In the genomic region with DNA sequence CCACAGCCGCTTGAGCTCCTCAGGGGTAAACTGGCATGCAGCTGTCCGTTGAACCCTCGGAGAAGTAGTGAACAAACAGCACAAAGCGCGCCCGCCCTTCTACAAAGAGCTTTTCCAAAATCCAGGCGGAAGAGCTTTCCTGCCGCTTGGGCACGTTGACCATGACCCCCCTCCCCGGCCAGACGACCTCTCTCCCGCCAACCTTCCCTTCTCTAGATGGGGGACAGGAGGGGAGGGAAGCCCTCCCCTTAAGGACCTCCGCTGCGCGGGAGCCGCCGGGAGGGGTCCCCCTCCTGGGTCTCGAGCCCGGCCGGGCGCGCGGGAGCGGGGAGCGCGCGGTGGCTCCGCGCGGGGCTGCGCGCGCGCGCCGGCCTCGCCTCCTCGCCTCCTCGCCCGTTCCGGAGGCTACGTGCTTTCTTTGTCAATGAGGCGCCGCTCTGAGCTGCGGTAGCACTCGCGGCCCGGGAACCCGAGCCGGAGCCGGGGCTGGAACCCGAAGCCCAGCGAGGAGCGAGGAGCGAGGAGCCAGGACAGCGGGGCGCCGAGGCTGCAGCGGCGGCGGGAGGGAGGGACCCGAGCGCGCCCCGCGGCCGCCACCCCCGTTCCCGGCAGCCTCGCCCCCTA, we compare ENCODE assay signal across 9 cellular contexts. TPM values are rescaled to one million over a fixed set of nuclear protein-coding genes. Genes with fewer than 3 reads are reported as not detected.
DNase-seq lines count a peak whose midpoint lies in the region; ATAC-seq and TF ChIP-seq lines count a peak whose summit lies in the region.
"Had no signal": no experiment of that assay in that cellular context is flagged by ENCODE, and none has a peak within 500 bp of the region (broad histone marks: within the 10 kb centered on the region; RNA-seq: fewer than 3 reads in every experiment).

Gene KIAA1549L (plus strand): TSS at position 421 of the 624 bp plus-strand sequence.

- peak within 1 kb of the TSS; percentile 70; the same call in 1 of the 2 replicates for H4K91ac ChIP-seq in IMR-90 (ENCODE audit: insufficient read depth, low read depth, low read length)

- H3K27me3 ChIP-seq in GM06990 (replicated peaks; ENCODE audit: control insufficient read depth, insufficient read depth, low read length) = no peaks in the 10 kb centered on the region
- H3K27me3 ChIP-seq in IMR-90 (ENCODE audit: control insufficient read depth, insufficient read depth, low read length) = peaks cover 2% of the 10 kb centered on the region; the same call in 1 of the 2 replicates
- H3K27me3 ChIP-seq in ascending aorta = no peaks in the 10 kb centered on the region

- no peak for TF ChIP-seq RAD21 in IMR-90 (IDR thresholded peaks at IDR 0.05; ENCODE audit: low read length)

- ATAC-seq in IMR-90 (ENCODE audit: low read depth) = peak; percentile 52
- no peak for ATAC-seq in natural killer cell

- peaks cover 4 to 46% of the 10 kb centered on the region in 2 experiments; a peak in 2 of 4 replicates for H3K79me1 ChIP-seq in IMR-90 (ENCODE audit: low read depth in 1 of 2, low read length in 2 of 2)

- BruUV-seq in IMR-90 (replicated peaks; lab: Mats Ljungman, UMichigan) = no TSS peak

- H3K27ac ChIP-seq in IMR-90 (ENCODE audit: insufficient read depth, low read length) = peak within 1 kb of the TSS; percentile 4; the same call in 1 of the 2 replicates
- H3K27ac ChIP-seq in ascending aorta = no peak within 1 kb of the TSS
- no peak within 1 kb of the TSS for H3K27ac ChIP-seq in temporal lobe (ENCODE audit: low read depth, low read length)
- H3K27ac ChIP-seq: VCaP had no signal

- dilution Hi-C loops in IMR-90 (cut with HindIII; ENCODE audit: low sequenced_read_pairs, unreplicated experiment) = no loop called here

- peak within 1 kb of the TSS; percentile 91 for H2AFZ ChIP-seq in IMR-90 (replicated peaks; ENCODE audit: low read length, poor library complexity)

- peak within 1 kb of the TSS; percentile 89 for H3K4me2 ChIP-seq in IMR-90 (ENCODE audit: low read depth, low read length)

- H2BK5ac ChIP-seq in IMR-90 (ENCODE audit: low read depth, low read length, poor library complexity, severe bottlenecking) = no peak within 1 kb of the TSS

- CTCF ChIA-PET in IMR-90 (lab: Yijun Ruan, JAX) = no interaction called here

- H3K9me3 Mint-ChIP-seq in natural killer cell = no peaks in the 10 kb centered on the region

- H3K9me3 ChIP-seq in IMR-90 (ENCODE audit: control insufficient read depth, insufficient read depth, low read length) (no peaks in the 10 kb centered on the region), ascending aorta (no peaks in the 10 kb centered on the region)

- peaks cover 34 to 43% of the 10 kb centered on the region in 2 donors for H3K27me3 Mint-ChIP-seq in natural killer cell (ENCODE audit: low read depth in 2 of 2)

- peak within 1 kb of the TSS; percentile 1; the same call in 1 of the 2 replicates for H2AK5ac ChIP-seq in IMR-90 (ENCODE audit: low read depth, low read length)

- H2BK120ac ChIP-seq in IMR-90 (ENCODE audit: low read depth, low read length) = peak within 1 kb of the TSS; percentile 69; the same call in 1 of the 2 replicates

- H3K36me3 Mint-ChIP-seq in natural killer cell = no peaks in the 10 kb centered on the region

- H3K23ac ChIP-seq in IMR-90 (ENCODE audit: low read depth, low read length) = peak within 1 kb of the TSS; percentile 89

- peak within 1 kb of the TSS; percentile 64 for H3K4me3 ChIP-seq in GM06990 (replicated peaks; ENCODE audit: low read depth, low read length)
- peak within 1 kb of the TSS; percentile 82 for H3K4me3 ChIP-seq in IMR-90 (ENCODE audit: insufficient read depth, low read depth, low read length)
- H3K4me3 ChIP-seq in ascending aorta = peak within 1 kb of the TSS; percentile 49 to 70

- H3K4me1 Mint-ChIP-seq in natural killer cell = no peaks in the 10 kb centered on the region

- H3K36me3 ChIP-seq in GM06990 (ENCODE audit: control insufficient read depth, insufficient read depth, low read length) = no peaks in the 10 kb centered on the region
- no peaks in the 10 kb centered on the region for H3K36me3 ChIP-seq in IMR-90 (ENCODE audit: control insufficient read depth, insufficient read depth, low read length)
- H3K36me3 ChIP-seq in ascending aorta = no peaks in the 10 kb centered on the region

- no peak within 1 kb of the TSS for H4K5ac ChIP-seq in IMR-90 (ENCODE audit: low read depth, low read length)

- H4K20me1 ChIP-seq in IMR-90 (ENCODE audit: insufficient read depth, low read length) = 0 out of 2 replicates have a peak, but pooled peaks cover 4% of the 10 kb centered on the region

- 3% methylated on average over 48 of the region's 70 CpGs; no CpG with 5 or more reads in 1 of the 2 experiments for WGBS in IMR-90 (ENCODE audit: extremely low coverage in 2 of 2, insufficient read length in 1 of 2), 2 experiments

- H3K14ac ChIP-seq in IMR-90 (replicated peaks; ENCODE audit: low read depth, low read length) = no peak within 1 kb of the TSS; the same call in none of the 2 replicates

- POLR2A ChIA-PET in IMR-90 (lab: Charles Lee; ENCODE audit: unreplicated experiment) = no interaction called here

- H2AK9ac ChIP-seq in IMR-90 (replicated peaks; ENCODE audit: low read depth, low read length, poor library complexity) = peak within 1 kb of the TSS; percentile 62

- no peak within 1 kb of the TSS for H3K4me3 Mint-ChIP-seq in natural killer cell

- H3K27ac Mint-ChIP-seq in natural killer cell = no peak within 1 kb of the TSS

- no peak for TF ChIP-seq CTCF in GM06990 (IDR thresholded peaks at IDR 0.05; ENCODE audit: insufficient read depth, low read length, poor library complexity, severe bottlenecking)
- no peak for TF ChIP-seq CTCF in IMR-90 (conservative IDR thresholded peaks at IDR 0.05; ENCODE audit: low read depth, low read length)
- TF ChIP-seq CTCF in ascending aorta (IDR thresholded peaks at IDR 0.05) = no peak
- TF ChIP-seq CTCF in natural killer cell (IDR thresholded peaks at IDR 0.05) = no peak

- DNase-seq in GM06990 (ENCODE audit: extremely low read depth, insufficient read length) (peak; percentile 37), IMR-90 (peak; percentile 28), ascending aorta (ENCODE audit: low spot score in 2 of 2) (no peak), iris pigment epithelial cell (ENCODE audit: low read depth) (peak; percentile 31), LoVo (ENCODE audit: low spot score) (no peak), natural killer cell (no peak)
- DNase-seq in activated CD8-positive, alpha-beta memory T cell treated with anti-CD3 and anti-CD28 coated beads, Interleukin-2, amount 50 U/mL, for 48 hours = no peak

- no peak within 1 kb of the TSS; the same call in 2 of the 3 replicates for H2BK15ac ChIP-seq in IMR-90 (ENCODE audit: low read depth, low read length)

- no peak for TF ChIP-seq POLR2A in IMR-90 (IDR thresholded peaks at IDR 0.05; ENCODE audit: low read depth, low read length)

- peak within 1 kb of the TSS; percentile 38 for H3K4ac ChIP-seq in IMR-90 (ENCODE audit: low read depth, low read length)

- H3K56ac ChIP-seq in IMR-90 (ENCODE audit: extremely low read depth, insufficient read depth, low read length) = no peak within 1 kb of the TSS

- H3K4me1 ChIP-seq in IMR-90 (ENCODE audit: control insufficient read depth, insufficient read depth, low read length) = peaks cover 5% of the 10 kb centered on the region
- peaks cover 0 to 4% of the 10 kb centered on the region in 2 donors for H3K4me1 ChIP-seq in ascending aorta

- peak within 1 kb of the TSS; percentile 53; the same call in 1 of the 2 replicates for H2BK20ac ChIP-seq in IMR-90 (ENCODE audit: low read depth, low read length)

- H4K8ac ChIP-seq in IMR-90 (ENCODE audit: low read depth in 2 of 2, low read length in 2 of 2) = peak within 1 kb of the TSS in 1 of 2 experiments; percentile 45; a peak in 1 of 4 replicates

- in situ Hi-C loops in IMR-90 (cut with MboI; ENCODE audit: low sequenced_read_pairs) = no loop called here

- intact Hi-C loops in IMR-90 (cut with micrococcal nuclease) = no loop called here
- intact Hi-C loops in ascending aorta (cut with DNase I) = no loop called here
- intact Hi-C loops in natural killer cell (cut with micrococcal nuclease) = no loop called here

- H3K9me1 ChIP-seq in IMR-90 (ENCODE audit: insufficient read depth, low read length) = peaks cover 7% of the 10 kb centered on the region

- no peak within 1 kb of the TSS for H3K18ac ChIP-seq in IMR-90 (ENCODE audit: low read depth, low read length)

- H3K9ac ChIP-seq in IMR-90 (ENCODE audit: low read depth, low read length) = peak within 1 kb of the TSS; percentile 52; the same call in 1 of the 2 replicates

TF ChIP-seq in IMR-90, 13 proteins besides CTCF, POLR2A, EP300 and RAD21 (continues in another document):
- TF ChIP-seq MAZ (IDR thresholded peaks at IDR 0.05; ENCODE audit: borderline replicate concordance, low read depth, low read length) (no peak), CHD1 (IDR thresholded peaks at IDR 0.05; ENCODE audit: low read depth, low read length) (no peak), FOS (IDR thresholded peaks at IDR 0.05; ENCODE audit: low read depth, low read length) (no peak), RCOR1 (IDR thresholded peaks at IDR 0.05; ENCODE audit: insufficient replicate concordance, low read length) (no peak), SMC3 (IDR thresholded peaks at IDR 0.05; ENCODE audit: low read depth, low read length) (no peak), BHLHE40 (IDR thresholded peaks at IDR 0.05; ENCODE audit: low read depth, low read length) (no peak), CEBPB (IDR thresholded peaks at IDR 0.05; ENCODE audit: low read depth, low read length) (no peak), MXI1 (IDR thresholded peaks at IDR 0.05; ENCODE audit: borderline replicate concordance, low read depth, low read length) (no peak), RFX5 (IDR thresholded peaks at IDR 0.05; ENCODE audit: low read depth, low read length) (no peak), ELK1 (IDR thresholded peaks at IDR 0.05; ENCODE audit: borderline replicate concordance, low read depth, low read length) (no peak), NFE2L2 (IDR thresholded peaks at IDR 0.05; ENCODE audit: low read depth, low read length) (no peak), MAFK (IDR thresholded peaks at IDR 0.05; ENCODE audit: low read depth, low read length) (no peak)

RNA-seq across cellular contexts. Expression of gene KIAA1549L, which starts in this region (rescaled TPM):
- total RNA-seq in IMR-90 (2012; rRNA removed) (6.4 and 6.5 TPM in 2 replicates), ascending aorta (not detected), temporal lobe (52.6 TPM), natural killer cell (not detected)
- 6.1 and 7.4 TPM in 2 replicates for polyA plus RNA-seq in IMR-90 (2012; rRNA removed)
- 2.0 and 3.2 TPM in 2 replicates for polyA plus RNA-seq in IMR-90 (2012; cell fraction: cytosol; rRNA removed)
- polyA plus RNA-seq in IMR-90 (2012; cell fraction: nucleus; rRNA removed; ENCODE audit: low replicate concordance) = 3.0 TPM in 2 replicates

Comparison
In these comparisons a context has a peak if more than half of its experiments do, and no peak if none do; other contexts are left out.
1. DNase-seq: peak in GM06990 (single experiment), IMR-90 (single experiment) and iris pigment epithelial cell (single experiment); none in ascending aorta (0 of 2), activated CD8-positive, alpha-beta memory T cell treated with anti-CD3 and anti-CD28 coated beads, Interleukin-2, amount 50 U/mL, for 48 hours (single experiment), LoVo (single experiment) and natural killer cell (single experiment).
2. Peak in every context shown above with its lines, with median percentiles within 50 percentile points of each other: H3K4me3 ChIP-seq.